22 cellular contexts compared by ENCODE assay signal in the genomic region with DNA sequence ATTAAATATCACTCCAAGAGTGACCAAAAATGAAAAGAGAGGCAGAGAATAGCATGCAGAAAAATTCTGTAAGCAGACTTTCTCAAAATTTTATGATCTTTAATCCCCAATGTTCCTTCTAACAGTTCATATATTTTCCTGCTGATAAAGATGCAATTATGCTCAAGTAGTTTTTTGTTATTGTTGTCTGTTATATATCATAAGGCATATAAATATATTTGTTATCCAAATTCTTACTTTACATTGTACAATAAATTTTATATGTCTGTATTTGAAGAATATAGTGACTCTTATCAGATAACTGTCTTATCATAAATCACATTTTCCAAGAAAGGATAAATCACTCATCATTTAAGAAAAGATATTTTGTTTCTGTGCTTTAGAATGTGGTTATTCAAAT. TPM values are rescaled to one million over a fixed set of nuclear protein-coding genes. Genes with fewer than 3 reads are reported as not detected.
DNase-seq lines count a peak whose midpoint lies in the region; ATAC-seq, FAIRE-seq and TF ChIP-seq lines count a peak whose summit lies in the region.
"Had no signal": no experiment of that assay in that cellular context is flagged by ENCODE, and none has a peak within 500 bp of the region (broad histone marks: within the 10 kb centered on the region; RNA-seq: fewer than 3 reads in every experiment).

No MANE protein-coding gene starts in this region.

- no peak for TF ChIP-seq EP300 in A549 (IDR thresholded peaks at IDR 0.05)

- DNase-seq in A549 (ENCODE audit: low read depth in 1 of 2, low spot score in 1 of 2) (no peak), HEK293T (ENCODE audit: extremely low spot score) (no peak), fibroblast of pulmonary artery (ENCODE audit: low read depth) (no peak), retinal pigment epithelial cell (ENCODE audit: low read depth) (no peak), SIG-M5 treated with dmso at 0.1 percent for 504 hours (lab: John Stamatoyannopoulos, UW; ENCODE audit: unreplicated experiment) (no peak)
- DNase-seq: CD4-positive, CD25-positive, alpha-beta regulatory T cell; COR-L47; DMS79 treated with DMSO at 0.1 percent for 48 hours; HCEC 1CT; KG1; NCI-H1092 treated with DMSO at 0.1 percent for 48 hours; NCI-H1436 treated with DMSO at 0.1 percent for 48 hours; NCI-H1930; NCI-H226; NCI-H524; NCI-H82; Peyer's patch had no signal

- no peak for TF ChIP-seq RAD21 in A549 (conservative IDR thresholded peaks at IDR 0.05 in 1 of 2, IDR thresholded peaks at IDR 0.05 in 1 of 2)

- peak overlapping the region; percentile 42; the same call in 2 of the 3 replicates for H3K4me3 ChIP-seq in A549
- H3K4me3 ChIP-seq in fibroblast of pulmonary artery (replicated peaks; ENCODE audit: low read depth, low read length): peak overlapping the region; percentile 79
- peak overlapping the region; percentile 64 for H3K4me3 ChIP-seq in retinal pigment epithelial cell (ENCODE audit: low read length)
- H3K4me3 ChIP-seq: GM23338, Peyer's patch had no signal

- POLR2A ChIA-PET in A549 (lab: Yijun Ruan, JAX): no interaction called here
- POLR2A ChIA-PET in HEK293T (lab: Yijun Ruan, JAX): no interaction called here

- FAIRE-seq in A549 (lab: Jason Lieb, UNC): peak; percentile 70
- FAIRE-seq: HTR-8/SVneo had no signal

- no peak for TF ChIP-seq POLR2A in A549 (IDR thresholded peaks at IDR 0.05; ENCODE audit: low read length)

- H3K4me2 ChIP-seq in A549: peak overlapping the region; percentile 63

- ATAC-seq in A549 (no peak), HG02763 (IDR thresholded peaks at IDR 0.05; ENCODE audit: unreplicated experiment) (no peak), GM19397 (IDR thresholded peaks at IDR 0.05; ENCODE audit: unreplicated experiment) (no peak)
- ATAC-seq: GM23338 had no signal

- peaks cover 23% of the 10 kb centered on the region for H3K4me1 ChIP-seq in A549
- H3K4me1 ChIP-seq: Peyer's patch had no signal

- CTCF ChIA-PET in A549 (lab: Yijun Ruan, JAX) (interaction anchor here (1.0 kb wide), 1 partner anchor 258 kb away, joined by 4 read pairs; no protein-coding TSS in a partner anchor), HEK293T (lab: Yijun Ruan, JAX) (no interaction called here)

- no peak overlapping the region; a peak in 1 of 6 replicates for H3K27ac ChIP-seq in A549
- H3K27ac ChIP-seq: Peyer's patch had no signal

- H3K9me3 ChIP-seq in A549: no peaks in the 10 kb centered on the region
- H3K9me3 ChIP-seq: Peyer's patch had no signal

- no peak for TF ChIP-seq CTCF in A549 (IDR thresholded peaks at IDR 0.05)
- TF ChIP-seq CTCF in fibroblast of pulmonary artery (IDR thresholded peaks at IDR 0.05; ENCODE audit: low read length, missing control alignments): no peak
- no peak for TF ChIP-seq CTCF in retinal pigment epithelial cell (conservative IDR thresholded peaks at IDR 0.05; ENCODE audit: low read depth, low read length)

TF ChIP-seq in A549, 52 proteins besides CTCF, POLR2A, EP300 and RAD21:
- TF ChIP-seq MAZ (IDR thresholded peaks at IDR 0.05; ENCODE audit: borderline replicate concordance, low read depth, low read length): no peak
- TF ChIP-seq MYC (IDR thresholded peaks at IDR 0.05; ENCODE audit: borderline replicate concordance, low read length): no peak
- no peak for TF ChIP-seq NPAS2 (CRISPR knock-in tag; IDR thresholded peaks at IDR 0.05; ENCODE audit: borderline replicate concordance)
- TF ChIP-seq ZSCAN20 (CRISPR knock-in tag; IDR thresholded peaks at IDR 0.05): no peak
- TF ChIP-seq MAX (IDR thresholded peaks at IDR 0.05): no peak
- no peak for TF ChIP-seq CHD4 (IDR thresholded peaks at IDR 0.05; ENCODE audit: borderline replicate concordance)
- no peak for TF ChIP-seq CBX8 (IDR thresholded peaks at IDR 0.05)
- no peak for TF ChIP-seq HOXA7 (CRISPR knock-in tag; IDR thresholded peaks at IDR 0.05)
- no peak for TF ChIP-seq TFCP2L1 (CRISPR knock-in tag; IDR thresholded peaks at IDR 0.05)
- TF ChIP-seq HOXB5 (CRISPR knock-in tag; IDR thresholded peaks at IDR 0.05): no peak
- no peak for TF ChIP-seq CEBPB (IDR thresholded peaks at IDR 0.05)
- TF ChIP-seq USF2 (IDR thresholded peaks at IDR 0.05): no peak
- TF ChIP-seq BHLHE40 (IDR thresholded peaks at IDR 0.05; ENCODE audit: low read depth, low read length): no peak
- no peak for TF ChIP-seq RNF2 (IDR thresholded peaks at IDR 0.05; ENCODE audit: borderline replicate concordance, low read depth)
- TF ChIP-seq JUNB (IDR thresholded peaks at IDR 0.05): no peak
- TF ChIP-seq SMC3 (IDR thresholded peaks at IDR 0.05): no peak

TF ChIP-seq in HEK293T, 16 proteins besides CTCF, POLR2A, EP300 and RAD21:
- TF ChIP-seq, protein P1, sequence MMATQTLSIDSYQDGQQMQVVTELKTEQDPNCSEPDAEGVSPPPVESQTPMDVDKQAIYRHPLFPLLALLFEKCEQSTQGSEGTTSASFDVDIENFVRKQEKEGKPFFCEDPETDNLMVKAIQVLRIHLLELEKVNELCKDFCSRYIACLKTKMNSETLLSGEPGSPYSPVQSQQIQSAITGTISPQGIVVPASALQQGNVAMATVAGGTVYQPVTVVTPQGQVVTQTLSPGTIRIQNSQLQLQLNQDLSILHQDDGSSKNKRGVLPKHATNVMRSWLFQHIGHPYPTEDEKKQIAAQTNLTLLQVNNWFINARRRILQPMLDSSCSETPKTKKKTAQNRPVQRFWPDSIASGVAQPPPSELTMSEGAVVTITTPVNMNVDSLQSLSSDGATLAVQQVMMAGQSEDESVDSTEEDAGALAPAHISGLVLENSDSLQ (IDR thresholded peaks at IDR 0.05): peak; percentile 82
- TF ChIP-seq FOXK2 (IDR thresholded peaks at IDR 0.05): no peak
TF ChIP-seq in HEK293T: peak in this region for 1.

RNA-seq across cellular contexts. Expression of gene RASSF9, which starts 2.7 kb away (rescaled TPM):
- polyA plus RNA-seq in A549 (2011; rRNA removed): 4.6 and 5.6 TPM in 2 replicates
- 0.16 and 0.30 TPM in 2 replicates for polyA plus RNA-seq in A549 (2012; cell fraction: cytosol; rRNA removed)
- 0.10 and 0.15 TPM in 2 replicates for polyA plus RNA-seq in A549 (2012; cell fraction: nucleus; rRNA removed)
- 0.52 to 0.98 TPM (median 0.91 TPM) in 3 replicates for polyA plus RNA-seq in A549 (2017; fragmentation: RNase III; extraction: RNeasy Plus Mini Kit Qiagen cat#74134 plus additional on column Dnase treatment)
- 4.1 and 4.3 TPM in 2 replicates for polyA minus RNA-seq in A549 (2011; rRNA and poly(A)+ RNA removed)
- polyA plus RNA-seq: CD4-positive, CD25-positive, alpha-beta regulatory T cell had no signal

RNA-seq across cellular contexts. Expression of gene NTS, which starts 40.5 kb away (rescaled TPM):
- polyA plus RNA-seq in A549 (2011; rRNA removed): 115 and 119 TPM in 2 replicates
- polyA plus RNA-seq in A549 (2012; cell fraction: cytosol; rRNA removed): 14.4 and 17.5 TPM in 2 replicates
- 4.9 and 8.7 TPM in 2 replicates for polyA plus RNA-seq in A549 (2012; cell fraction: nucleus; rRNA removed)
- 58.7 to 101 TPM (median 85.4 TPM) in 3 replicates for polyA plus RNA-seq in A549 (2017; fragmentation: RNase III; extraction: RNeasy Plus Mini Kit Qiagen cat#74134 plus additional on column Dnase treatment)
- polyA minus RNA-seq in A549 (2011; rRNA and poly(A)+ RNA removed): 2.1 and 3.6 TPM in 2 replicates
- polyA plus RNA-seq: BJ; CD4-positive, CD25-positive, alpha-beta regulatory T cell had no signal
